13 cellular contexts compared by ENCODE assay signal in genomic region chr12:58833844-58834243, GRCh38.
A peak's percentile ranks its signal among the peaks of the same experiment; 100 is the strongest.
DNase-seq lines count a peak whose midpoint lies in the region; ATAC-seq lines count a peak whose summit lies in the region.
"Had no signal": no experiment of that assay in that cellular context is flagged by ENCODE, and none has a peak within 500 bp of the region (broad histone marks: within the 10 kb centered on the region; RNA-seq: fewer than 3 reads in every experiment).

No MANE protein-coding gene starts in this region.

- 0 out of 2 replicates have a peak overlapping the region, but pooled peaks have one; percentile 12 for H2AFZ ChIP-seq in GM23248

- DNase-seq in GM23248 (no peak), NCI-H146 treated with DMSO at 0.1 percent for 48 hours (lab: John Stamatoyannopoulos, UW; ENCODE audit: unreplicated experiment) (peak; percentile 87), SHP77 (lab: John Stamatoyannopoulos, UW) (peak; percentile 53 to 67), midbrain (lab: John Stamatoyannopoulos, UW) (peak; percentile 17)
- DNase-seq in stimulated activated CD4-positive, alpha-beta T cell treated with anti-CD3 and anti-CD28 coated beads, Interleukin-4, amount 100 ng/mL, for 1 hour: no peak
- DNase-seq: activated naive CD4-positive, alpha-beta T cell treated with anti-CD3 and anti-CD28 coated beads for 36 hours; mesenchymal stem cell; spleen; thyroid gland had no signal

- no peaks in the 10 kb centered on the region for H4K20me1 ChIP-seq in GM23248 (ENCODE audit: insufficient read depth)

- no peaks in the 10 kb centered on the region for H3K27me3 ChIP-seq in GM23248 (replicated peaks; ENCODE audit: insufficient read depth)
- H3K27me3 ChIP-seq: neutrophil, spleen, thyroid gland had no signal

- WGBS in GM23248 (ENCODE audit: low coverage in 1 of 2, low lambda C conversion rate in 2 of 2, missing lambda C conversion rate in 2 of 2), 2 experiments: 9 to 13% methylated on average over 3 of the region's 3 CpGs

- no peak overlapping the region for H3K27ac ChIP-seq in GM23248
- H3K27ac ChIP-seq: HL-60, neutrophil, spleen had no signal

- H3K9me2 ChIP-seq in GM23248 (ENCODE audit: insufficient read depth): no peaks in the 10 kb centered on the region

- H3K9ac ChIP-seq in GM23248: no peak overlapping the region

- no peaks in the 10 kb centered on the region for H3K36me3 ChIP-seq in GM23248 (ENCODE audit: low read depth)
- H3K36me3 ChIP-seq: neutrophil, spleen, thyroid gland had no signal

- H3F3A ChIP-seq in GM23248 (ENCODE audit: insufficient read depth): no peaks in the 10 kb centered on the region

- H3K9me3 ChIP-seq in GM23248 (ENCODE audit: low read depth): no peaks in the 10 kb centered on the region
- H3K9me3 ChIP-seq: neutrophil, thyroid gland had no signal

- no peak overlapping the region for H3K4me3 ChIP-seq in GM23248
- H3K4me3 ChIP-seq: spleen, thyroid gland had no signal

- no peak overlapping the region for H3K4me2 ChIP-seq in GM23248 (ENCODE audit: unreplicated experiment)

- H3K4me1 ChIP-seq in GM23248 (ENCODE audit: insufficient read depth): no peaks in the 10 kb centered on the region
- H3K4me1 ChIP-seq: spleen, thyroid gland had no signal

- no peak for ATAC-seq in GM21825 (IDR thresholded peaks at IDR 0.05; ENCODE audit: unreplicated experiment)
- no peak for ATAC-seq in GM21390 (IDR thresholded peaks at IDR 0.05; ENCODE audit: unreplicated experiment)

- H3K79me2 ChIP-seq in GM23248 (ENCODE audit: insufficient read depth): no peaks in the 10 kb centered on the region

- in situ Hi-C loops in GM23248 (cut with MboI): no loop called here

Comparison
In these comparisons a context has a peak if more than half of its experiments do, and no peak if none do; other contexts are left out.
1. DNase-seq: peak in NCI-H146 treated with DMSO at 0.1 percent for 48 hours (single experiment), SHP77 (2 of 2) and midbrain (single experiment); none in GM23248 (single experiment) and stimulated activated CD4-positive, alpha-beta T cell treated with anti-CD3 and anti-CD28 coated beads, Interleukin-4, amount 100 ng/mL, for 1 hour (single experiment).